In the genomic region with DNA sequence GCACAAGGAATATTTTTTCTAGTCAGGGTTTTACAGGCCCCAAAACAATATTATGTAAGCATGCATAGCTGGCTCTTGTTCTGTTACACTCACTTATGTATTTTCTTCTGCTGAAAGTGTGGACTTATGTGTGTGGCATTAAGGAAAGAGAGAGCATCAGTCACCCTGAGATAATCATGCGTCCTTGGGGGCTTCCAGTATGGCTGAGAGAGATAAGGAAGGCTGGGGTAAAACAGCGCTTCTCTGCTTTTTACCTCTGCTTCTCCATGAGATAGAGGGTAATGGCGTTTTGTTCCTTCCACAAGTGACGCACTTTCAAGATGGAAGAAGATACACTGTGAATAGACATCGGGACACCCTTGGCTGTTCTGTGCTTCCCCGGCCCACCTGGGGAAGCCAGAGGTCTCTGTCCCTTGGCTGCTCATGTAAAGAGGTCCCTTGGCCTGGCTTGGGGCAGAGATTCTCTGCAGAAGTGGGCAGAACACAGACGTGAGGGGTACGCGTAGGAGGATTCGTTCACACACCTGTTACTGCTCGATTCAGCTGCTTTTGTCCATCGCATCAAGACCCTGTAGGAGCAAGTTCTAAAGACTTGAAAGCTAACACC, we compare ENCODE assay signal across 14 cellular contexts.
DNase-seq lines count a peak whose midpoint lies in the region; ATAC-seq and TF ChIP-seq lines count a peak whose summit lies in the region.
"Had no signal": no experiment of that assay in that cellular context is flagged by ENCODE, and none has a peak within 500 bp of the region (broad histone marks: within the 10 kb centered on the region; RNA-seq: fewer than 3 reads in every experiment).

No MANE protein-coding gene starts in this region.

- peaks cover 0 to 8% (median 0%) of the 10 kb centered on the region in 5 experiments for H3K9me3 Mint-ChIP-seq in brain
- H3K9me3 Mint-ChIP-seq in natural killer cell treated with Interleukin-12 subunit alpha and Interleukin-12 subunit beta and Interleukin-15 and Interleukin-18, amount 100 ng/mL, for 72 hours = no peaks in the 10 kb centered on the region

- no peaks in the 10 kb centered on the region for H3K9me3 ChIP-seq in thoracic aorta

- no peak for TF ChIP-seq CTCF in brain (conservative IDR thresholded peaks at IDR 0.05)
- no peak for TF ChIP-seq CTCF in thoracic aorta (IDR thresholded peaks at IDR 0.05)

- ATAC-seq in thoracic aorta (ENCODE audit: insufficient number of reproducible peaks, low FRiP score, low read depth) (no peak), HG03432 (IDR thresholded peaks at IDR 0.05; ENCODE audit: unreplicated experiment) (no peak), HG02885 (IDR thresholded peaks at IDR 0.05; ENCODE audit: poor library complexity, unreplicated experiment) (no peak)
- no peak for ATAC-seq in natural killer cell treated with Interleukin-12 subunit alpha and Interleukin-12 subunit beta and Interleukin-15 and Interleukin-18, amount 100 ng/mL, for 72 hours

- H3K4me3 ChIP-seq in thoracic aorta = no peak overlapping the region
- H3K4me3 ChIP-seq: GM23248 had no signal

- peaks cover 44% of the 10 kb centered on the region for H3K4me1 Mint-ChIP-seq in brain
- peaks cover 0 to 7% of the 10 kb centered on the region in 2 donors for H3K4me1 Mint-ChIP-seq in natural killer cell treated with Interleukin-12 subunit alpha and Interleukin-12 subunit beta and Interleukin-15 and Interleukin-18, amount 100 ng/mL, for 72 hours (ENCODE audit: low read depth in 2 of 2)

- H3K27me3 ChIP-seq in thoracic aorta (replicated peaks; ENCODE audit: insufficient read depth) = no peaks in the 10 kb centered on the region

- H3K4me3 Mint-ChIP-seq in brain = no peak overlapping the region
- no peak overlapping the region for H3K4me3 Mint-ChIP-seq in natural killer cell treated with Interleukin-12 subunit alpha and Interleukin-12 subunit beta and Interleukin-15 and Interleukin-18, amount 100 ng/mL, for 72 hours
- H3K4me3 Mint-ChIP-seq: CD4-positive, CD25-positive, alpha-beta regulatory T cell had no signal

- peak overlapping the region in 4 of 5 experiments; percentile 38 to 90 (median 78) for H3K27ac Mint-ChIP-seq in brain
- H3K27ac Mint-ChIP-seq in natural killer cell treated with Interleukin-12 subunit alpha and Interleukin-12 subunit beta and Interleukin-15 and Interleukin-18, amount 100 ng/mL, for 72 hours = no peak overlapping the region
- H3K27ac Mint-ChIP-seq: CD4-positive, CD25-positive, alpha-beta regulatory T cell had no signal

- H3K36me3 ChIP-seq in thoracic aorta = no peaks in the 10 kb centered on the region

- H3K27me3 Mint-ChIP-seq in brain = peaks cover 12% of the 10 kb centered on the region
- H3K27me3 Mint-ChIP-seq in natural killer cell treated with Interleukin-12 subunit alpha and Interleukin-12 subunit beta and Interleukin-15 and Interleukin-18, amount 100 ng/mL, for 72 hours = no peaks in the 10 kb centered on the region
- H3K27me3 Mint-ChIP-seq: CD4-positive, CD25-positive, alpha-beta regulatory T cell had no signal

- no peaks in the 10 kb centered on the region for H3K36me3 Mint-ChIP-seq in brain
- no peaks in the 10 kb centered on the region for H3K36me3 Mint-ChIP-seq in natural killer cell treated with Interleukin-12 subunit alpha and Interleukin-12 subunit beta and Interleukin-15 and Interleukin-18, amount 100 ng/mL, for 72 hours
- H3K36me3 Mint-ChIP-seq: CD4-positive, CD25-positive, alpha-beta regulatory T cell had no signal

- DNase-seq in OCI-M1 (lab: John Stamatoyannopoulos, UW) (peak; percentile 66), islet precursor cell (peak; percentile 32), thoracic aorta (ENCODE audit: low spot score) (no peak)
- DNase-seq in natural killer cell treated with Interleukin-12 subunit alpha and Interleukin-12 subunit beta and Interleukin-15 and Interleukin-18, amount 100 ng/mL, for 72 hours (ENCODE audit: low spot score) = no peak
- DNase-seq: Calu3; CD4-positive, CD25-positive, alpha-beta regulatory T cell; DMS79; GM23248; NCI-H1930; NCI-H524; SHP77 treated with DMSO at 0.1 percent for 48 hours had no signal

- peaks cover 0 to 12% of the 10 kb centered on the region in 2 donors for H3K4me1 ChIP-seq in thoracic aorta (ENCODE audit: control insufficient read depth in 1 of 2, low read depth in 2 of 2)

- H3K27ac ChIP-seq in thoracic aorta = peak overlapping the region; percentile 67 to 81
- H3K27ac ChIP-seq: GM23248 had no signal

Comparison
In these comparisons a context has a peak if more than half of its experiments do, and no peak if none do; other contexts are left out.
1. DNase-seq: peak in OCI-M1 (single experiment) and islet precursor cell (single experiment); none in thoracic aorta (single experiment) and natural killer cell treated with Interleukin-12 subunit alpha and Interleukin-12 subunit beta and Interleukin-15 and Interleukin-18, amount 100 ng/mL, for 72 hours (single experiment).
2. H3K27ac Mint-ChIP-seq: peak in brain (4 of 5); none in natural killer cell treated with Interleukin-12 subunit alpha and Interleukin-12 subunit beta and Interleukin-15 and Interleukin-18, amount 100 ng/mL, for 72 hours (0 of 2).